34 cellular contexts compared by ENCODE assay signal in the genomic region with DNA sequence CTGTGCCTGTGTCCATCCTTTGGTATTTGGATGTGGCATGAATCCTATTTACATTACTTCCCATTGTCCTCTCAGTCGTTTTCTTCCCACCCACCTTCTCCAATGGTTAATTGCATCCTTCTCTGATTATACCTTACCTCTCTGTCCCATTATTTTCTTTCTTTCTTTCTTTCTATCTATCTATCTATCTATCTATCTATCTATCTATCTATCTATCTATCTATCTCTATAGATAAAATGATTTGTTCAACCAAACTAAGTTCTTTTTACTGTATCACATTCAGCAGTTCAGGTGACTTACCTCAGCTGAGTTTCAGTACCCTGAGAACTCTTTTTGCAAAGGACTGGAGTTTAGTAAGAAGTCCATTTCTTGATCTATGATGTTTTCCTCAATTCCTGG.
"Had no signal": no experiment of that assay in that cellular context is flagged by ENCODE, and none has a peak within 500 bp of the region (broad histone marks: within the 10 kb centered on the region; RNA-seq: fewer than 3 reads in every experiment).

No MANE protein-coding gene starts in this region.

- H3K4me1 ChIP-seq: adrenal gland, ascending aorta, body of pancreas, breast epithelium had no signal

- H3K4me3 ChIP-seq: adrenal gland, ascending aorta, body of pancreas, breast epithelium, cardiac muscle cell had no signal

- FAIRE-seq: astrocyte, bronchial epithelial cell had no signal

- DNase-seq: activated effector memory CD4-positive, alpha-beta T cell treated with anti-CD3 and anti-CD28 coated beads, Interleukin-2, amount 50 U/mL, for 16 hours; activated effector memory CD4-positive, alpha-beta T cell treated with Interleukin-2 at 50 U/mL for 16 hours; activated gamma-delta T cell; activated gamma-delta T cell treated with Interleukin-2 at 50 U/mL for 16 hours; activated naive CD4-positive, alpha-beta T cell; activated naive CD4-positive, alpha-beta T cell treated with anti-CD3 and anti-CD28 coated beads for 36 hours; activated naive CD4-positive, alpha-beta T cell treated with anti-CD3 and anti-CD28 coated beads, Interleukin-2, amount 10 ng/mL, durations not matched to agents 7 days and 5 days; activated naive CD4-positive, alpha-beta T cell treated with anti-CD3 and anti-CD28 coated beads, Interleukin-2, amount 50 U/mL, for 16 hours; activated naive CD4-positive, alpha-beta T cell treated with Interleukin-2 at 50 U/mL for 16 hours; activated naive CD8-positive, alpha-beta T cell treated with anti-CD3 and anti-CD28 coated beads for 36 hours; activated naive CD8-positive, alpha-beta T cell treated with anti-CD3 and anti-CD28 coated beads, Interleukin-2, amount 10 ng/mL, durations not matched to agents 7 days and 5 days; activated naive CD8-positive, alpha-beta T cell treated with anti-CD3 and anti-CD28 coated beads, Interleukin-2, amount 50 U/mL, for 24 hours; activated T-cell treated with anti-CD3 and anti-CD28 coated beads, Interleukin-2, amount 50 U/mL, for 1 hour; activated T-cell treated with anti-CD3 and anti-CD28 coated beads, Interleukin-2, amount 50 U/mL, for 24 hours; activated T-cell treated with anti-CD3 and anti-CD28 coated beads, Interleukin-2, amount 50 U/mL, for 4 hours; activated T-cell treated with anti-CD3 and anti-CD28 coated beads, Interleukin-2, amount 50 U/mL, for 48 hours; activated T-cell treated with anti-CD3 and anti-CD28 coated beads, Interleukin-2, amount 50 U/mL, for 72 hours; adrenal gland; amniotic stem cell; amygdala; anterior cingulate cortex; aorta; body of pancreas; brain microvascular endothelial cell; caudate nucleus; central memory CD4-positive, alpha-beta T cell; cerebellar nuclear complex had no signal

- H3K27ac ChIP-seq: adrenal gland, ascending aorta, body of pancreas, brain microvascular endothelial cell, breast epithelium, cardiac muscle cell had no signal

- H3K36me3 ChIP-seq: adrenal gland, ascending aorta, brain microvascular endothelial cell, breast epithelium, cardiac muscle cell had no signal

- ATAC-seq: activated naive CD4-positive, alpha-beta T cell treated with anti-CD3 and anti-CD28 coated beads, Interleukin-2, amount 50 U/mL, for 72 hours; activated naive CD8-positive, alpha-beta T cell treated with anti-CD3 and anti-CD28 coated beads, Interleukin-2, amount 50 U/mL, for 24 hours; activated T-cell treated with anti-CD3 and anti-CD28 coated beads, Interleukin-2, amount 50 U/mL, for 4 hours; activated T-cell treated with anti-CD3 and anti-CD28 coated beads, Interleukin-2, amount 50 U/mL, for 72 hours; activated T-helper 17 cell treated with anti-CD3 and anti-CD28 coated beads, Interleukin-2, amount 50 U/mL, for 72 hours; body of pancreas had no signal

- H3K9me3 ChIP-seq: adrenal gland, ascending aorta, body of pancreas, breast epithelium had no signal

- H3K27me3 ChIP-seq: adrenal gland, ascending aorta, body of pancreas, brain microvascular endothelial cell, breast epithelium, cardiac muscle cell had no signal
